Comparison of ENCODE assay signal across 18 cellular contexts in the genomic region with DNA sequence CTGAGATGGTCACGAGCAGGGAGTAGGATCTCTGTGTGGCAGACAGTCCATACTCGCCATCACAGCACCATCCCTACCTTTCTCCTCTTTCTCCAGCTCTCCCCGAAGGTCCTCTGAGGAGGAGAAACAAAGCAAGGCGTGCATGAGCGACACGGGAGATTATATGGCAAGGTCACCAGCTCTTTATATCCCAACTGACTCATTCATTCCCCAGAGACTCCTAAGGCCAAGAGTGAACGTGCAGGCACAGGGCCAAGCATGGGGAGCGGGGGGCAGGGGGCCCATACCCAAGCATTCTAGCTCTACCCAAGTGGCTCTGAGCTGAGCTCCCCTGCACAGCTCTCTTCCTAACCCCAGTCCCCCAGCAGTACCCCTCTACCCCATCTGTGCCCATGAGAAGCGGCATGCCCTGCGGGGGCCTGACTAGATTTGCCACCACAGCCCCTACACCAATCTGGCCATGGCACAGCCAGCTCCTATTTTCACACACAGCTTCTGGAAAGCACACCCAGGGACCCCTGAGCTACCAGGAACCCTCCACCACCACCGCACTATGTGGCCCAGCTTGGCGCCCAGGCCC. TPM values are rescaled to one million over a fixed set of nuclear protein-coding genes. Genes with fewer than 3 reads are reported as not detected.
A peak's percentile ranks its signal among the peaks of the same experiment; 100 is the strongest.
DNase-seq lines count a peak whose midpoint lies in the region; ATAC-seq and TF ChIP-seq lines count a peak whose summit lies in the region.
"Had no signal": no experiment of that assay in that cellular context is flagged by ENCODE, and none has a peak within 500 bp of the region (broad histone marks: within the 10 kb centered on the region; RNA-seq: fewer than 3 reads in every experiment).

No MANE protein-coding gene starts in this region.

- H3K4ac ChIP-seq in mesenchymal stem cell (ENCODE audit: low read depth in 1 of 2, low read length in 2 of 2): no peak overlapping the region

- no peaks in the 10 kb centered on the region for H3K9me2 ChIP-seq in OCI-LY7 (ENCODE audit: insufficient read depth, low read length)

- H3K4me1 Mint-ChIP-seq in MCF 10A (ENCODE audit: insufficient read depth, unreplicated experiment): peaks cover 23% of the 10 kb centered on the region
- peaks cover 35 to 50% of the 10 kb centered on the region in 2 donors for H3K4me1 Mint-ChIP-seq in stimulated activated naive B cell treated with anti-CD40 and anti-IgM and Interleukin-4, amounts not matched to agents 10 μg/mL and 1 μg/mL and 100 μg/mL, for 72 hours

- H3K27ac Mint-ChIP-seq in MCF 10A (ENCODE audit: low read depth, unreplicated experiment): peak overlapping the region; percentile 7
- H3K27ac Mint-ChIP-seq in stimulated activated naive B cell treated with anti-CD40 and anti-IgM and Interleukin-4, amounts not matched to agents 10 μg/mL and 1 μg/mL and 100 μg/mL, for 72 hours: peak overlapping the region; percentile 87
- H3K27ac Mint-ChIP-seq: HFFc6 had no signal

- H3K4me1 ChIP-seq in mammary epithelial cell (ENCODE audit: insufficient read depth, low read length) (no peaks in the 10 kb centered on the region), OCI-LY7 (ENCODE audit: insufficient read depth, low read length, poor library complexity, severe bottlenecking) (peaks cover 41% of the 10 kb centered on the region), mesenchymal stem cell (ENCODE audit: control insufficient read depth, insufficient read depth, low read depth, low read length) (peaks cover 23% of the 10 kb centered on the region)
- H3K4me1 ChIP-seq: SJCRH30 had no signal

- H3K18ac ChIP-seq in mesenchymal stem cell (ENCODE audit: low read depth in 1 of 2, low read length in 2 of 2): no peak overlapping the region

- H3K27ac ChIP-seq in mammary epithelial cell (ENCODE audit: insufficient read depth, low read depth, low read length) (no peak overlapping the region), OCI-LY7 (ENCODE audit: low read depth, low read length, poor library complexity, severe bottlenecking) (no peak overlapping the region), mesenchymal stem cell (ENCODE audit: low read length, poor library complexity, severe bottlenecking) (no peak overlapping the region)
- H3K27ac ChIP-seq: SJCRH30 had no signal

- H2BK15ac ChIP-seq in mesenchymal stem cell (ENCODE audit: low read depth, poor library complexity, severe bottlenecking): no peak overlapping the region

- peak overlapping the region; percentile 13 for H2AK5ac ChIP-seq in mesenchymal stem cell (ENCODE audit: low read length, severe bottlenecking)

- H2BK12ac ChIP-seq in mesenchymal stem cell (ENCODE audit: low read length in 2 of 2): no peak overlapping the region

- H3K9ac ChIP-seq in mammary epithelial cell (ENCODE audit: insufficient read depth, low read length) (no peak overlapping the region), mesenchymal stem cell (ENCODE audit: low read length) (no peak overlapping the region)

- H3K79me2 ChIP-seq in mammary epithelial cell (ENCODE audit: insufficient read depth, low read length) (no peaks in the 10 kb centered on the region), OCI-LY7 (ENCODE audit: insufficient read depth, low read depth, low read length) (no peaks in the 10 kb centered on the region)

- H4K91ac ChIP-seq in mesenchymal stem cell (ENCODE audit: low read length): no peak overlapping the region

- no peak overlapping the region for H2AFZ ChIP-seq in mammary epithelial cell (ENCODE audit: low read depth, low read length)
- no peak overlapping the region for H2AFZ ChIP-seq in OCI-LY7 (ENCODE audit: low read length)
- H2AFZ ChIP-seq in mesenchymal stem cell (ENCODE audit: low read depth, low read length): no peak overlapping the region

- H3K36me3 Mint-ChIP-seq in MCF 10A (ENCODE audit: insufficient read depth, unreplicated experiment): peaks cover 8% of the 10 kb centered on the region
- H3K36me3 Mint-ChIP-seq in stimulated activated naive B cell treated with anti-CD40 and anti-IgM and Interleukin-4, amounts not matched to agents 10 μg/mL and 1 μg/mL and 100 μg/mL, for 72 hours: peaks cover 3 to 4% of the 10 kb centered on the region in 2 donors
- H3K36me3 Mint-ChIP-seq: CD4-positive, alpha-beta memory T cell had no signal

- DNase-seq in MCF 10A (ENCODE audit: unreplicated experiment) (no peak), mammary epithelial cell (no peak), OCI-LY7 (ENCODE audit: low spot score) (no peak), mesenchymal stem cell (no peak), T1000 (lab: John Stamatoyannopoulos, UW) (no peak), HUDEP-2 (lab: John Stamatoyannopoulos, UW; ENCODE audit: unreplicated experiment in 76 of 76) (no peak)
- DNase-seq in stimulated activated naive B cell treated with anti-CD40 and anti-IgM and Interleukin-4, amounts not matched to agents 10 μg/mL and 1 μg/mL and 100 μg/mL, for 72 hours: no peak
- DNase-seq: 8988T; CD4-positive, alpha-beta memory T cell; DMS153; HFFc6; NCI-H1694 treated with DMSO at 0.1 percent for 48 hours; NCI-H82; PC-3; SJCRH30 had no signal

- no peaks in the 10 kb centered on the region for H3K27me3 ChIP-seq in mammary epithelial cell (ENCODE audit: insufficient read depth, low read length)
- H3K27me3 ChIP-seq in mesenchymal stem cell (ENCODE audit: control insufficient read depth in 1 of 2, insufficient read depth in 1 of 2, low read length in 2 of 2): peaks cover 20 to 35% of the 10 kb centered on the region in 2 experiments
- H3K27me3 ChIP-seq: SJCRH30 had no signal

- H3K27me3 Mint-ChIP-seq in MCF 10A (ENCODE audit: insufficient read depth, unreplicated experiment): no peaks in the 10 kb centered on the region
- peaks cover under 1 to 4% of the 10 kb centered on the region in 2 donors for H3K27me3 Mint-ChIP-seq in stimulated activated naive B cell treated with anti-CD40 and anti-IgM and Interleukin-4, amounts not matched to agents 10 μg/mL and 1 μg/mL and 100 μg/mL, for 72 hours
- H3K27me3 Mint-ChIP-seq: CD4-positive, alpha-beta memory T cell had no signal

- peaks cover 5% of the 10 kb centered on the region for H3K79me1 ChIP-seq in mesenchymal stem cell (replicated peaks; ENCODE audit: low read length, poor library complexity, severe bottlenecking)

- H3K4me3 Mint-ChIP-seq in MCF 10A (ENCODE audit: unreplicated experiment): no peak overlapping the region
- peak overlapping the region; percentile 66 to 71 for H3K4me3 Mint-ChIP-seq in stimulated activated naive B cell treated with anti-CD40 and anti-IgM and Interleukin-4, amounts not matched to agents 10 μg/mL and 1 μg/mL and 100 μg/mL, for 72 hours
- H3K4me3 Mint-ChIP-seq: CD4-positive, alpha-beta memory T cell; HFFc6 had no signal

- H3K4me2 ChIP-seq in mammary epithelial cell (ENCODE audit: insufficient read depth, low read depth, low read length) (no peak overlapping the region), OCI-LY7 (ENCODE audit: low read length) (peak overlapping the region; percentile 42; the same call in 1 of the 2 replicates), mesenchymal stem cell (ENCODE audit: low read length, poor library complexity, severe bottlenecking) (no peak overlapping the region)

- H3K9me3 ChIP-seq in mammary epithelial cell (replicated peaks; ENCODE audit: insufficient read depth, low read length) (no peaks in the 10 kb centered on the region), OCI-LY7 (ENCODE audit: low read length) (no peaks in the 10 kb centered on the region), mesenchymal stem cell (ENCODE audit: control insufficient read depth, low read length) (no peaks in the 10 kb centered on the region)
- H3K9me3 ChIP-seq: SJCRH30 had no signal

- TF ChIP-seq CTCF in MCF 10A (IDR thresholded peaks at IDR 0.05; ENCODE audit: unreplicated experiment): no peak
- TF ChIP-seq CTCF in mammary epithelial cell (conservative IDR thresholded peaks at IDR 0.05 in 1 of 2, IDR thresholded peaks at IDR 0.05 in 1 of 2; ENCODE audit: extremely low read depth in 1 of 2, insufficient read depth in 1 of 2, low read depth in 1 of 2, low read length in 2 of 2): no peak
- no peak for TF ChIP-seq CTCF in OCI-LY7 (conservative IDR thresholded peaks at IDR 0.05; ENCODE audit: low read length)

- no peak overlapping the region for H2BK5ac ChIP-seq in mesenchymal stem cell (ENCODE audit: low read depth, low read length, poor library complexity, severe bottlenecking)

- H4K20me1 ChIP-seq in mammary epithelial cell (ENCODE audit: insufficient read depth, low read length) (no peaks in the 10 kb centered on the region), OCI-LY7 (ENCODE audit: insufficient read depth, low read length) (no peaks in the 10 kb centered on the region)

- dilution Hi-C loops in mammary epithelial cell (cut with HindIII; ENCODE audit: low sequenced_read_pairs): loop anchor here (5.0 kb wide), 2 partner anchors 39 to 396 kb away; a partner anchor contains a TSS

- no peak overlapping the region for H3K14ac ChIP-seq in mesenchymal stem cell (ENCODE audit: low read length in 2 of 2)

- H3K4me3 ChIP-seq in mammary epithelial cell (replicated peaks in 1 of 3; ENCODE audit: insufficient read depth in 1 of 3, low read depth in 2 of 3, low read length in 3 of 3) (no peak overlapping the region), OCI-LY7 (ENCODE audit: low read depth, low read length, poor library complexity, severe bottlenecking) (no peak overlapping the region), mesenchymal stem cell (ENCODE audit: insufficient read depth in 1 of 2, low read depth in 1 of 2, low read length in 2 of 2) (no peak overlapping the region)
- H3K4me3 ChIP-seq: SJCRH30 had no signal

- in situ Hi-C loops in mammary epithelial cell (cut with MboI; ENCODE audit: low sequenced_read_pairs in 2 of 2): no loop called here

- H3K36me3 ChIP-seq in mammary epithelial cell (ENCODE audit: insufficient read depth, low read length): peaks cover 4% of the 10 kb centered on the region
- no peaks in the 10 kb centered on the region for H3K36me3 ChIP-seq in OCI-LY7 (ENCODE audit: insufficient read depth, low read length)
- peaks cover 0 to 13% of the 10 kb centered on the region in 2 experiments for H3K36me3 ChIP-seq in mesenchymal stem cell (ENCODE audit: control insufficient read depth in 1 of 2, insufficient read depth in 2 of 2, low read depth in 1 of 2, low read length in 2 of 2)
- H3K36me3 ChIP-seq: SJCRH30 had no signal

- no peak overlapping the region for H4K8ac ChIP-seq in mesenchymal stem cell (ENCODE audit: low read length)

- intact Hi-C loops in MCF 10A (cut with micrococcal nuclease): no loop called here
- intact Hi-C loops in mammary epithelial cell (cut with micrococcal nuclease): no loop called here
- intact Hi-C loops in OCI-LY7 (cut with micrococcal nuclease; ENCODE audit: unreplicated experiment): no loop called here

- WGBS in mammary epithelial cell (ENCODE audit: low coverage, missing lambda C conversion rate): 92% methylated on average over 5 of the region's 12 CpGs
- WGBS in mesenchymal stem cell: 77% methylated on average over 12 of the region's 12 CpGs

- CTCF ChIA-PET in MCF 10A (lab: Yijun Ruan, JAX): interaction anchor here (0.6 to 1.2 kb wide), 5 partner anchors 14 to 333 kb away, joined by 3 to 5 read pairs (median 3); no protein-coding TSS in a partner anchor
- CTCF ChIA-PET in mammary epithelial cell (lab: Charles Lee; ENCODE audit: low non-redundant PET): no interaction called here
- CTCF ChIA-PET in OCI-LY7 (lab: Charles Lee; ENCODE audit: unreplicated experiment): interaction anchor here (1.0 to 1.1 kb wide), 2 partner anchors 10 to 24 kb away, joined by 3 to 4 read pairs; no protein-coding TSS in a partner anchor

- no peak overlapping the region for H3K23ac ChIP-seq in mesenchymal stem cell (ENCODE audit: low read length in 2 of 2)

- no peaks in the 10 kb centered on the region for H3K9me3 Mint-ChIP-seq in MCF 10A (ENCODE audit: unreplicated experiment)
- H3K9me3 Mint-ChIP-seq in stimulated activated naive B cell treated with anti-CD40 and anti-IgM and Interleukin-4, amounts not matched to agents 10 μg/mL and 1 μg/mL and 100 μg/mL, for 72 hours: no peaks in the 10 kb centered on the region
- H3K9me3 Mint-ChIP-seq: HFFc6 had no signal

- H2BK120ac ChIP-seq in mesenchymal stem cell (ENCODE audit: low read depth, low read length): no peak overlapping the region

- POLR2A ChIA-PET in MCF 10A (lab: Yijun Ruan, JAX) (interaction anchor here (0.6 to 12.4 kb wide), 6 partner anchors 8 to 418 kb away, joined by 3 to 432 read pairs (median 3); no protein-coding TSS in a partner anchor), OCI-LY7 (lab: Charles Lee) (interaction anchor here (1.4 to 2.5 kb wide), 2 partner anchors 9 to 26 kb away, joined by 4 to 11 read pairs; no protein-coding TSS in a partner anchor)

- no peak for ATAC-seq in stimulated activated naive B cell treated with anti-CD40 and anti-IgM and Interleukin-4, amounts not matched to agents 10 μg/mL and 1 μg/mL and 100 μg/mL, for 72 hours (replicated peaks)
- no peak for ATAC-seq in GM18907 (IDR thresholded peaks at IDR 0.05; ENCODE audit: unreplicated experiment)
- ATAC-seq: PC-3 had no signal

- BruUV-seq in MCF 10A (replicated peaks; lab: Mats Ljungman, UMichigan) (no TSS peak), mammary epithelial cell (replicated peaks; lab: Mats Ljungman, UMichigan) (no TSS peak), OCI-LY7 (replicated peaks; lab: Mats Ljungman, UMichigan) (no TSS peak)

RNA-seq across cellular contexts. Expression of a gene that starts 6.8 kb away (rescaled TPM):
- total RNA-seq in MCF 10A (2022) (26.3 and 27.0 TPM in 2 replicates), mammary epithelial cell (10 to 100 TPM in 1 of 2 donors, 1 to 10 TPM in 1; 6.3 to 31.4 TPM), OCI-LY7 (2022) (1.8 and 2.2 TPM in 2 replicates)
- 18.8 TPM for polyA plus RNA-seq in mammary epithelial cell
- 6.6 TPM for polyA minus RNA-seq in mammary epithelial cell
- total RNA-seq in OCI-LY7 (2014; rRNA removed; shearing (Covaris generic)): 0.22 and 0.44 TPM in 2 replicates
- 1.8 TPM for polyA plus RNA-seq in mesenchymal stem cell (2013, experiment 1 of 2)
- polyA plus RNA-seq in mesenchymal stem cell (2013, experiment 2 of 2): 1.4 TPM

RNA-seq across cellular contexts. Expression of a gene that starts 24.9 kb away (rescaled TPM):
- total RNA-seq in MCF 10A (2022) (42.8 and 49.4 TPM in 2 replicates), mammary epithelial cell (10 to 100 TPM; 10.3 to 30.6 TPM), OCI-LY7 (2022) (68.2 and 73.4 TPM in 2 replicates)
- 10.1 TPM for polyA plus RNA-seq in mammary epithelial cell
- 10.5 TPM for polyA minus RNA-seq in mammary epithelial cell
- 30.2 and 30.4 TPM in 2 replicates for total RNA-seq in OCI-LY7 (2014; rRNA removed; shearing (Covaris generic))
- 19.1 TPM for polyA plus RNA-seq in mesenchymal stem cell (2013, experiment 1 of 2)
- 19.0 TPM for polyA plus RNA-seq in mesenchymal stem cell (2013, experiment 2 of 2)

RNA-seq across cellular contexts. Expression of a gene that starts 45.5 kb away (rescaled TPM):
- total RNA-seq in MCF 10A (2022) (2,995 and 4,050 TPM in 2 replicates), mammary epithelial cell (1,000 to 10,000 TPM; 2,031 to 4,986 TPM), OCI-LY7 (2022) (2,077 and 2,357 TPM in 2 replicates)
- 4,579 TPM for polyA plus RNA-seq in mammary epithelial cell
- 7,221 TPM for polyA minus RNA-seq in mammary epithelial cell
- total RNA-seq in OCI-LY7 (2014; rRNA removed; shearing (Covaris generic)): 4,583 and 5,614 TPM in 2 replicates
- 2,784 TPM for polyA plus RNA-seq in mesenchymal stem cell (2013, experiment 1 of 2)
- 2,751 TPM for polyA plus RNA-seq in mesenchymal stem cell (2013, experiment 2 of 2)

RNA-seq across cellular contexts. Expression of a gene that starts 50.8 kb away (rescaled TPM):
- not detected in 2 replicates for total RNA-seq in MCF 10A (2022)
- not detected for total RNA-seq in mammary epithelial cell
- polyA plus RNA-seq in mammary epithelial cell: not detected
- polyA minus RNA-seq in mammary epithelial cell: not detected
- total RNA-seq in OCI-LY7 (2014; rRNA removed; shearing (Covaris generic)): 0.06 and 0.23 TPM in 2 replicates
- not detected in 2 replicates for total RNA-seq in OCI-LY7 (2022)
- not detected for polyA plus RNA-seq in mesenchymal stem cell (2013, experiment 1 of 2)
- not detected for polyA plus RNA-seq in mesenchymal stem cell (2013, experiment 2 of 2)
- total RNA-seq: CD4-positive, alpha-beta memory T cell; HFFc6; NCI-H460; PC-3; SJCRH30 had no signal
- polyA plus RNA-seq: AG04450; CD4-positive, alpha-beta memory T cell had no signal
